ENCODE assay signal across 8 cellular contexts in the genomic region with DNA sequence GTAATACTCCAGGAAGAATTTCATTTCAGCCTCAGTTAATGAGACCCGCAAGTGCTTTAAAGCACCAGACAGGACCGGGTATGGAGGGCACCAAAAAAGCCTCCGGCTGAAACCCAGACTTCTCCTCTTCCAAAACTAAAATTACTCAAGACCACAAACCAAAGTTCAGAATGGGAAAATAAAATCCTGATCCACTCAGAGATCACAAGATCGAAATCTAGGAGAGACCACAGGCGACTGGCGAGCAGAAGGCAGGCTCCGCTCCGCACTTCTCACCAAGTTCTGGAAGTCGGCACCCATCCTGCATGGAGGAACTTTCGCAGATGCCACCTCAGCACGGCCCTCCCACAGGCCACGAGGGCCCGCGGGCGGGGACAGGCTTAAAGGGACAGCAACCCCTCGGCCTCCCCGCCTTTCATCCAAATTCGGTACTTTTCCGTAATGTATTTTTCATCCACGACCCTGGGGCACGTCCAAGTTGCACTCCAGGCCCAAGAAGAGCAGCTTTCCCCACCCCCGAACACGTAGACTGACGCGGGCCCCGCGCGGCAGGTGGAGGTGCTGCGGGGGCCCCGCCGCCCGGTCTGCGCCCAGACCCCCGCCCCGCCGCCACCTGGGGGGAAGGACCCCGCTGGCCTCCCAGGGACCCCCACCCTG. TPM values are rescaled to one million over a fixed set of nuclear protein-coding genes. Genes with fewer than 3 reads are reported as not detected.
DNase-seq lines count a peak whose midpoint lies in the region; ATAC-seq and TF ChIP-seq lines count a peak whose summit lies in the region.

No MANE protein-coding gene starts in this region.

- H2BK20ac ChIP-seq in IMR-90 (ENCODE audit: low read depth, low read length) = no peak overlapping the region

- H4K91ac ChIP-seq in IMR-90 (ENCODE audit: insufficient read depth, low read depth, low read length) = peak overlapping the region; percentile 95

- H3K79me1 ChIP-seq in IMR-90 (ENCODE audit: low read depth in 1 of 2, low read length in 2 of 2) = peaks cover 29 to 72% of the 10 kb centered on the region in 2 experiments

- peak overlapping the region; percentile 84 for H3K27ac ChIP-seq in BLaER1
- peak overlapping the region; percentile 75 for H3K27ac ChIP-seq in IMR-90 (ENCODE audit: insufficient read depth, low read length)
- H3K27ac ChIP-seq in skeletal muscle tissue (ENCODE audit: low read depth, low read length) = peak overlapping the region; percentile 76

- H3K9me3 ChIP-seq in BLaER1 (peaks cover 16% of the 10 kb centered on the region), IMR-90 (ENCODE audit: control insufficient read depth, insufficient read depth, low read length) (no peaks in the 10 kb centered on the region), skeletal muscle tissue (ENCODE audit: control insufficient read depth in 3 of 3, low read length in 3 of 3) (no peaks in the 10 kb centered on the region)

- H2AK5ac ChIP-seq in IMR-90 (ENCODE audit: low read depth, low read length) = peak overlapping the region; percentile 83

- intact Hi-C loops in IMR-90 (cut with micrococcal nuclease) = loop anchor here (2.0 to 5.0 kb wide), 2 partner anchors 43 to 236 kb away; partner anchors contain the start of genes HDLBP, SEPTIN2 and STK25

- peak overlapping the region; percentile 88 for H3K4me3 ChIP-seq in BLaER1
- H3K4me3 ChIP-seq in IMR-90 (ENCODE audit: insufficient read depth, low read depth, low read length) = peak overlapping the region; percentile 74
- peak overlapping the region; percentile 71 to 75 for H3K4me3 ChIP-seq in cardiac fibroblast (replicated peaks in 1 of 2; ENCODE audit: low read depth in 2 of 2, low read length in 2 of 2)
- peak overlapping the region; percentile 75 to 83 (median 77) for H3K4me3 ChIP-seq in skeletal muscle tissue (ENCODE audit: low read length in 3 of 3)

- H4K5ac ChIP-seq in IMR-90 (ENCODE audit: low read depth, low read length) = peak overlapping the region; percentile 28; the same call in 1 of the 2 replicates

- BruUV-seq in IMR-90 (replicated peaks; lab: Mats Ljungman, UMichigan) = no TSS peak

- in situ Hi-C loops in IMR-90 (cut with MboI; ENCODE audit: low sequenced_read_pairs) = no loop called here

- peak overlapping the region; percentile 79 for H2AFZ ChIP-seq in IMR-90 (replicated peaks; ENCODE audit: low read length, poor library complexity)

- H3K36me3 Mint-ChIP-seq in WTC11 (peaks cover 9% of the 10 kb centered on the region), immature natural killer cell (peaks cover 0 to 4% (median 1%) of the 10 kb centered on the region in 3 donors)

- peak overlapping the region; percentile 78 for H3K4me3 Mint-ChIP-seq in WTC11
- H3K4me3 Mint-ChIP-seq in immature natural killer cell = peak overlapping the region; percentile 96 to 98 (median 97)

- peak overlapping the region; percentile 98 for H3K14ac ChIP-seq in IMR-90 (replicated peaks; ENCODE audit: low read depth, low read length)

- H3K27me3 Mint-ChIP-seq in WTC11 (ENCODE audit: low read depth) = no peaks in the 10 kb centered on the region
- peaks cover 4 to 13% (median 10%) of the 10 kb centered on the region in 3 donors for H3K27me3 Mint-ChIP-seq in immature natural killer cell (ENCODE audit: low read depth in 3 of 3)

- dilution Hi-C loops in IMR-90 (cut with HindIII; ENCODE audit: low sequenced_read_pairs, unreplicated experiment) = no loop called here

- POLR2A ChIA-PET in IMR-90 (lab: Charles Lee; ENCODE audit: unreplicated experiment) = interaction anchor here (0.6 to 1.0 kb wide), 2 partner anchors 53 to 278 kb away, joined by 3 to 10 read pairs; no protein-coding TSS in a partner anchor
- POLR2A ChIA-PET in WTC11 (lab: Charles Lee) = no interaction called here

- H3K4me2 ChIP-seq in BLaER1 = peak overlapping the region; percentile 75
- H3K4me2 ChIP-seq in IMR-90 (ENCODE audit: low read depth, low read length) = peak overlapping the region; percentile 91

- H3K27me3 ChIP-seq in BLaER1 (peaks cover 44% of the 10 kb centered on the region), IMR-90 (ENCODE audit: control insufficient read depth, insufficient read depth, low read length) (no peaks in the 10 kb centered on the region), skeletal muscle tissue (ENCODE audit: control insufficient read depth in 3 of 3, insufficient read depth in 3 of 3, low read length in 3 of 3) (no peaks in the 10 kb centered on the region)

- peak; percentile 79 for TF ChIP-seq POLR2A in IMR-90 (IDR thresholded peaks at IDR 0.05; ENCODE audit: low read depth, low read length)

- peak overlapping the region; percentile 88 for H3K9ac ChIP-seq in BLaER1
- peak overlapping the region; percentile 88 for H3K9ac ChIP-seq in IMR-90 (ENCODE audit: low read depth, low read length)
- peak overlapping the region; percentile 47 to 84 (median 74) for H3K9ac ChIP-seq in skeletal muscle tissue (ENCODE audit: low read depth in 1 of 3, low read length in 3 of 3)

- H3K23ac ChIP-seq in IMR-90 (ENCODE audit: low read depth, low read length) = peak overlapping the region; percentile 92

- TF ChIP-seq RAD21 in IMR-90 (IDR thresholded peaks at IDR 0.05; ENCODE audit: low read length) = 0 out of 2 replicates have a peak, but pooled peaks have one; percentile 4

- peak overlapping the region; percentile 99 for H2AK9ac ChIP-seq in IMR-90 (replicated peaks; ENCODE audit: low read depth, low read length, poor library complexity)

- peak overlapping the region; percentile 91 for H3K4ac ChIP-seq in IMR-90 (ENCODE audit: low read depth, low read length)

- H3K9me1 ChIP-seq in IMR-90 (ENCODE audit: insufficient read depth, low read length) = peaks cover 39% of the 10 kb centered on the region

- H3K9me3 Mint-ChIP-seq in WTC11 (peaks cover 13% of the 10 kb centered on the region; the same call in 1 of the 2 replicates), immature natural killer cell (peaks cover 0 to 2% (median 0%) of the 10 kb centered on the region in 6 donors)

- ATAC-seq in GM19463 (IDR thresholded peaks at IDR 0.05; ENCODE audit: unreplicated experiment) (peak; percentile 53), IMR-90 (ENCODE audit: low read depth) (peak; percentile 70), WTC11 (peak; percentile 13)

- H3K4me1 Mint-ChIP-seq in WTC11 (peaks cover 33% of the 10 kb centered on the region), immature natural killer cell (peaks cover 54 to 60% of the 10 kb centered on the region in 2 donors)

- no peak overlapping the region for H2BK15ac ChIP-seq in IMR-90 (ENCODE audit: low read depth, low read length)

- H3K36me3 ChIP-seq in BLaER1 (peaks cover 33% of the 10 kb centered on the region), IMR-90 (ENCODE audit: control insufficient read depth, insufficient read depth, low read length) (peaks cover 24% of the 10 kb centered on the region), skeletal muscle tissue (ENCODE audit: control insufficient read depth in 3 of 3, insufficient read depth in 3 of 3, low read length in 3 of 3) (peaks cover 3 to 13% (median 12%) of the 10 kb centered on the region in 3 donors)

- H3K27ac Mint-ChIP-seq in WTC11 = peak overlapping the region; percentile 32; the same call in 1 of the 2 replicates
- H3K27ac Mint-ChIP-seq in immature natural killer cell = peak overlapping the region; percentile 77 to 98 (median 94)

- 3% methylated on average over 17 of the region's 37 CpGs; no CpG with 5 or more reads in 1 of the 2 experiments for WGBS in IMR-90 (ENCODE audit: extremely low coverage in 2 of 2, insufficient read length in 1 of 2), 2 experiments

- peaks cover 37% of the 10 kb centered on the region for H3K4me1 ChIP-seq in BLaER1
- peaks cover 25% of the 10 kb centered on the region for H3K4me1 ChIP-seq in IMR-90 (ENCODE audit: control insufficient read depth, insufficient read depth, low read length)
- H3K4me1 ChIP-seq in skeletal muscle tissue (ENCODE audit: control insufficient read depth in 3 of 3, insufficient read depth in 3 of 3, low read length in 3 of 3) = peaks cover 35 to 51% (median 38%) of the 10 kb centered on the region in 3 donors

- CTCF ChIA-PET in IMR-90 (lab: Yijun Ruan, JAX) (no interaction called here), WTC11 (lab: Charles Lee) (no interaction called here)

- H2BK5ac ChIP-seq in IMR-90 (ENCODE audit: low read depth, low read length, poor library complexity, severe bottlenecking) = peak overlapping the region; percentile 88

- TF ChIP-seq CTCF in IMR-90 (conservative IDR thresholded peaks at IDR 0.05; ENCODE audit: low read depth, low read length) = no peak
- TF ChIP-seq CTCF in WTC11 (IDR thresholded peaks at IDR 0.05) = no peak
- TF ChIP-seq CTCF in cardiac fibroblast (IDR thresholded peaks at IDR 0.05; ENCODE audit: low read depth, low read length) = no peak

- peak overlapping the region; percentile 48 for H3K18ac ChIP-seq in IMR-90 (ENCODE audit: low read depth, low read length)

- peak overlapping the region in 1 of 2 experiments; percentile 87; a peak in 2 of 4 replicates for H4K8ac ChIP-seq in IMR-90 (ENCODE audit: low read depth in 2 of 2, low read length in 2 of 2)

- no peak overlapping the region for H2BK120ac ChIP-seq in IMR-90 (ENCODE audit: low read depth, low read length)

- peaks cover 88% of the 10 kb centered on the region for H4K20me1 ChIP-seq in BLaER1
- H4K20me1 ChIP-seq in IMR-90 (ENCODE audit: insufficient read depth, low read length) = peaks cover 76% of the 10 kb centered on the region

- peak overlapping the region; percentile 82 for H3K56ac ChIP-seq in IMR-90 (ENCODE audit: extremely low read depth, insufficient read depth, low read length)

- DNase-seq in IMR-90 (peak; percentile 79), WTC11 (ENCODE audit: low spot score) (peak; percentile 28), cardiac fibroblast (ENCODE audit: low read depth in 2 of 2) (peak; percentile 84 to 86), immature natural killer cell (peak; percentile 59 to 63 (median 63)), SHP77 (lab: John Stamatoyannopoulos, UW) (no peak)

TF ChIP-seq in IMR-90, 13 proteins besides CTCF, POLR2A, EP300 and RAD21 (continues in another document):
- TF ChIP-seq FOS (IDR thresholded peaks at IDR 0.05; ENCODE audit: low read depth, low read length) = no peak
- TF ChIP-seq MAFK (IDR thresholded peaks at IDR 0.05; ENCODE audit: low read depth, low read length) = peak; percentile 56

TF ChIP-seq in WTC11, 78 proteins besides CTCF, POLR2A, EP300 and RAD21 (continues in another document):
- TF ChIP-seq ZNF232 (CRISPR knock-in tag; IDR thresholded peaks at IDR 0.05) = no peak

RNA-seq across cellular contexts. Expression of gene HDLBP, which starts 43.7 kb away (rescaled TPM):
- total RNA-seq in IMR-90 (2012; rRNA removed) (1,093 and 1,165 TPM in 2 replicates), WTC11 (2021) (330 to 368 TPM (median 346 TPM) in 3 replicates), skeletal muscle tissue (473 TPM)
- polyA plus RNA-seq in IMR-90 (2012; rRNA removed) (648 and 649 TPM in 2 replicates), immature natural killer cell (10 to 100 TPM; 20.4 to 71.7 (median 31.5) TPM)
- polyA plus RNA-seq in IMR-90 (2012; cell fraction: cytosol; rRNA removed) = 217 and 232 TPM in 2 replicates
- 545 and 768 TPM in 2 replicates for polyA plus RNA-seq in IMR-90 (2012; cell fraction: nucleus; rRNA removed; ENCODE audit: low replicate concordance)

RNA-seq across cellular contexts. Expression of gene SEPTIN2, which starts 44.0 kb away (rescaled TPM):
- 504 and 570 TPM in 2 replicates for total RNA-seq in IMR-90 (2012; rRNA removed)
- 320 and 420 TPM in 2 replicates for polyA plus RNA-seq in IMR-90 (2012; rRNA removed)
- 75.8 and 130 TPM in 2 replicates for polyA plus RNA-seq in IMR-90 (2012; cell fraction: cytosol; rRNA removed)
- 96.8 and 681 TPM in 2 replicates for polyA plus RNA-seq in IMR-90 (2012; cell fraction: nucleus; rRNA removed; ENCODE audit: low replicate concordance)
- 347 to 354 TPM (median 353 TPM) in 3 replicates for total RNA-seq in WTC11 (2021)
- 100 to 1,000 TPM; 204 to 249 (median 207) TPM for polyA plus RNA-seq in immature natural killer cell
- 291 TPM for total RNA-seq in skeletal muscle tissue

Comparison
In these comparisons a context has a peak if more than half of its experiments do, and no peak if none do; other contexts are left out.
1. ATAC-seq: peak in every context shown above with its lines; median percentile 70 in IMR-90; 53 in GM19463; 13 in WTC11.
2. DNase-seq: peak in IMR-90 (single experiment), WTC11 (single experiment), cardiac fibroblast (2 of 2) and immature natural killer cell (3 of 3); none in SHP77 (0 of 2).
3. Peak in every context shown above with its lines, with median percentiles within 50 percentile points of each other: H3K27ac ChIP-seq, H3K4me3 ChIP-seq and H3K9ac ChIP-seq.